In genomic region chr3:74661672-74662071, GRCh38 we compare ENCODE assay signal across 17 cellular contexts. TPM values are rescaled to one million over a fixed set of nuclear protein-coding genes. Genes with fewer than 3 reads are reported as not detected.
"Had no signal": no experiment of that assay in that cellular context is flagged by ENCODE, and none has a peak within 500 bp of the region (broad histone marks: within the 10 kb centered on the region; RNA-seq: fewer than 3 reads in every experiment).

No MANE protein-coding gene starts in this region.

- H3K36me3 ChIP-seq: heart left ventricle, neural progenitor cell, tibial artery had no signal

- H3K27ac ChIP-seq: heart left ventricle, neural progenitor cell, parathyroid adenoma, tibial artery had no signal

- DNase-seq: activated CD4-positive, alpha-beta T cell treated with anti-CD3 and anti-CD28 coated beads, Interleukin-2, amount 10 ng/mL, durations not matched to agents 24 days and 14 days; activated CD8-positive, alpha-beta memory T cell treated with anti-CD3 and anti-CD28 coated beads for 24 hours; activated gamma-delta T cell treated with Interleukin-2 at 50 U/mL for 16 hours; amygdala; effector CD8-positive, alpha-beta T cell; heart left ventricle; naive B cell; stimulated activated CD4-positive, alpha-beta T cell treated with anti-CD3 and anti-CD28 coated beads, Interleukin-15, amount 100 ng/mL, for 24 hours; stimulated activated CD4-positive, alpha-beta T cell treated with anti-CD3 and anti-CD28 coated beads, Interleukin-4, amount 100 ng/mL, for 1 hour; stimulated activated naive B cell treated with anti-CD40 and anti-IgM and Interleukin-4, amounts not matched to agents 10 μg/mL and 1 μg/mL and 100 μg/mL, for 72 hours; tibial artery had no signal

- H3K9ac ChIP-seq: neural progenitor cell, parathyroid adenoma had no signal

- H3K27me3 ChIP-seq: heart left ventricle, neural progenitor cell, tibial artery had no signal

- H3K4me2 ChIP-seq: neural progenitor cell had no signal

- ATAC-seq: heart left ventricle; left lobe of liver; stimulated activated naive B cell treated with anti-CD40 and anti-IgM and Interleukin-4, amounts not matched to agents 10 μg/mL and 1 μg/mL and 100 μg/mL, for 72 hours; WTC11 had no signal

- H3K79me2 ChIP-seq: parathyroid adenoma had no signal

- H3K4me1 ChIP-seq: heart left ventricle, neural progenitor cell, parathyroid adenoma, tibial artery had no signal

- H3K4me3 ChIP-seq: heart left ventricle, neural progenitor cell, tibial artery had no signal

- H2AFZ ChIP-seq: neural progenitor cell, parathyroid adenoma had no signal

RNA-seq across cellular contexts. Expression of gene CNTN3, which starts 47.2 kb away (rescaled TPM):
- total RNA-seq: activated CD4-positive, alpha-beta T cell treated with anti-CD3 and anti-CD28 coated beads, Interleukin-2, amount 10 ng/mL, durations not matched to agents 24 days and 14 days; endothelial cell of umbilical vein; lung microvascular endothelial cell had no signal
